Comparison of ENCODE assay signal across 22 cellular contexts in the genomic region with DNA sequence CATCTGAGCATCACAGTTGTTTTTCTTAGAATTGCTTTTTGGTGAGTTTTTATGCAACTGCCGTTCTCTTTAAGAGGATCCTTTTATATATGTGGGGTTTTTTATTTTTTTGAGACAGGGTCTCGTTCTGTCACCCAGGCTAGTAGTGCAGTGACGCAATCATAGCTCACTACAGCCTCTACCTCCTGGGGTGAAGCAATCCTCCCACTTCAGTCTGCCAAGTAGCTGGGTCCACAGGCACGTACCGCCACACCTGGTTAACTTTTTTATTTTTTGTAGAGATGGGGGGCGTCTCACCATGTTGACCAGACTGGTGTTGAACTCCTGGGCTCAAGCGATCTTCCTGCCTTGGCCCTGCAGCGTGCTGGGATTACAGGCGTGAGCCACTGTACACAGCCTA. TPM values are rescaled to one million over a fixed set of nuclear protein-coding genes. Genes with fewer than 3 reads are reported as not detected.
A peak's percentile ranks its signal among the peaks of the same experiment; 100 is the strongest.
DNase-seq lines count a peak whose midpoint lies in the region; ATAC-seq, FAIRE-seq and TF ChIP-seq lines count a peak whose summit lies in the region.
"Had no signal": no experiment of that assay in that cellular context is flagged by ENCODE, and none has a peak within 500 bp of the region (broad histone marks: within the 10 kb centered on the region; RNA-seq: fewer than 3 reads in every experiment).

No MANE protein-coding gene starts in this region.

- 82% methylated on average over 7 of the region's 9 CpGs for WGBS in A549 (ENCODE audit: missing lambda C conversion rate)
- WGBS in right lobe of liver (ENCODE audit: insufficient coverage, low coverage, low lambda C conversion rate, missing lambda C conversion rate): 38% methylated on average over 5 of the region's 9 CpGs
- 80 to 89% (median 84%) methylated on average over 9 of the region's 9 CpGs for WGBS in ovary, 3 donors
- 82 to 88% (median 87%) methylated on average over 9 of the region's 9 CpGs for WGBS in small intestine, 3 donors

- in situ Hi-C loops in ACHN (cut with HindIII; ENCODE audit: low pct_ligation_motif_present, low pct_unique_long_range_greater_than_20kb, low sequenced_read_pairs): no loop called here

- no peak for TF ChIP-seq POLR2A in A549 (IDR thresholded peaks at IDR 0.05; ENCODE audit: low read length)
- no peak for TF ChIP-seq POLR2A in GM12892 (IDR thresholded peaks at IDR 0.05; ENCODE audit: low read depth, low read length)
- no peak for TF ChIP-seq POLR2A in right lobe of liver (IDR thresholded peaks at IDR 0.05)
- TF ChIP-seq POLR2A in ovary (IDR thresholded peaks at IDR 0.05): no peak

- H3K27ac Mint-ChIP-seq in WTC11 (peak overlapping the region; percentile 82), glutamatergic neuron (ENCODE audit: unreplicated experiment) (no peak overlapping the region)
- H3K27ac Mint-ChIP-seq: HFFc6 had no signal

- H3K4me3 Mint-ChIP-seq in WTC11 (no peak overlapping the region), glutamatergic neuron (ENCODE audit: unreplicated experiment) (no peak overlapping the region)
- H3K4me3 Mint-ChIP-seq: HFFc6 had no signal

- no peak for DNase-seq in A549 (ENCODE audit: low read depth in 1 of 2, low spot score in 1 of 2)
- no peak for DNase-seq in GM12892 (ENCODE audit: insufficient read length)
- no peak for DNase-seq in WTC11 (ENCODE audit: low spot score)
- no peak for DNase-seq in right lobe of liver
- DNase-seq in ovary: no peak
- DNase-seq in ACHN: no peak
- no peak for DNase-seq in glutamatergic neuron
- no peak for DNase-seq in small intestine
- DNase-seq: activated CD4-positive, alpha-beta T cell treated with anti-CD3 and anti-CD28 coated beads, Interleukin-2, amount 50 U/mL, for 4 hours; activated effector memory CD4-positive, alpha-beta T cell treated with Interleukin-2 at 50 U/mL for 16 hours; colonic mucosa; foreskin melanocyte; HFFc6; left ventricle myocardium superior; NCI-H1105 treated with DMSO at 0.1 percent for 48 hours; NCI-H2171; NCI-H748 treated with DMSO at 0.1 percent for 48 hours had no signal

- TF ChIP-seq EP300 in A549 (IDR thresholded peaks at IDR 0.05): no peak
- TF ChIP-seq EP300 in ovary (IDR thresholded peaks at IDR 0.05): no peak

- H3K4me2 ChIP-seq in A549: no peak overlapping the region

- no peak for ATAC-seq in A549
- ATAC-seq in WTC11: no peak
- ATAC-seq in right lobe of liver: peak; percentile 65 to 82 (median 77)
- ATAC-seq: left ventricle myocardium superior, Panc1, SK-N-SH treated with all-trans-retinoic acid at 6 μM for 48 hours had no signal

- POLR2A ChIA-PET in A549 (lab: Yijun Ruan, JAX): no interaction called here
- POLR2A ChIA-PET in WTC11 (lab: Charles Lee): no interaction called here

- H3K27ac ChIP-seq in A549 (no peak overlapping the region), right lobe of liver (no peak overlapping the region), ovary (no peak overlapping the region), small intestine (ENCODE audit: low read depth in 1 of 2, low read length in 1 of 2) (no peak overlapping the region)
- H3K27ac ChIP-seq: colonic mucosa had no signal

- peaks cover 0 to 61% (median 19%) of the 10 kb centered on the region in 4 donors for H3K36me3 ChIP-seq in right lobe of liver
- H3K36me3 ChIP-seq in ovary: no peaks in the 10 kb centered on the region
- H3K36me3 ChIP-seq in small intestine (ENCODE audit: control insufficient read depth in 2 of 2, insufficient read depth in 2 of 2, low read length in 2 of 2): peaks cover 24 to 25% of the 10 kb centered on the region in 2 donors

- H3K36me3 Mint-ChIP-seq in WTC11 (peaks cover 86% of the 10 kb centered on the region), glutamatergic neuron (ENCODE audit: unreplicated experiment) (peaks cover 4% of the 10 kb centered on the region)

- TF ChIP-seq CTCF in A549 (IDR thresholded peaks at IDR 0.05) (no peak), WTC11 (IDR thresholded peaks at IDR 0.05) (no peak), right lobe of liver (IDR thresholded peaks at IDR 0.05) (no peak), ovary (IDR thresholded peaks at IDR 0.05) (no peak), glutamatergic neuron (IDR thresholded peaks at IDR 0.05; ENCODE audit: partially characterized antibody, unreplicated experiment) (no peak)

- H3K9me3 ChIP-seq in A549 (no peaks in the 10 kb centered on the region), right lobe of liver (no peaks in the 10 kb centered on the region), ovary (no peaks in the 10 kb centered on the region), small intestine (ENCODE audit: control insufficient read depth, low read depth) (no peaks in the 10 kb centered on the region)
- H3K9me3 ChIP-seq: colonic mucosa had no signal

- FAIRE-seq in A549 (lab: Jason Lieb, UNC): no peak
- peak; percentile 46 for FAIRE-seq in GM12892 (lab: Jason Lieb, UNC)
- FAIRE-seq in small intestine (lab: Jason Lieb, UNC): no peak
- FAIRE-seq: GM18507, GM19239, TTC549 had no signal

- CTCF ChIA-PET in A549 (lab: Yijun Ruan, JAX) (interaction anchor here (1.1 kb wide), 1 partner anchor 31 kb away, joined by 3 read pairs; no protein-coding TSS in a partner anchor), WTC11 (lab: Charles Lee) (interaction anchor here (1.7 kb wide), 1 partner anchor 29 kb away, joined by 5 read pairs; no protein-coding TSS in a partner anchor)

- H3K4me3 ChIP-seq in A549 (no peak overlapping the region), right lobe of liver (no peak overlapping the region), ovary (no peak overlapping the region), small intestine (ENCODE audit: low read depth in 1 of 2, low read length in 2 of 2) (no peak overlapping the region)
- H3K4me3 ChIP-seq: colonic mucosa had no signal

- H3K4me1 Mint-ChIP-seq in WTC11: peaks cover 30% of the 10 kb centered on the region
- peaks cover 1% of the 10 kb centered on the region for H3K4me1 Mint-ChIP-seq in glutamatergic neuron (ENCODE audit: low read depth, unreplicated experiment)

- no peaks in the 10 kb centered on the region for H3K4me1 ChIP-seq in A549
- H3K4me1 ChIP-seq in right lobe of liver: peaks cover 0 to 8% (median 3%) of the 10 kb centered on the region in 4 donors
- H3K4me1 ChIP-seq in ovary (ENCODE audit: insufficient read depth): peaks cover 9% of the 10 kb centered on the region
- H3K4me1 ChIP-seq in small intestine (ENCODE audit: control insufficient read depth in 2 of 2, insufficient read depth in 1 of 2, low read depth in 1 of 2, low read length in 1 of 2): no peaks in the 10 kb centered on the region
- H3K4me1 ChIP-seq: colonic mucosa had no signal

- intact Hi-C loops in right lobe of liver (cut with DNase I) (no loop called here), ovary (cut with DNase I) (no loop called here)

- no peaks in the 10 kb centered on the region for H3K27me3 Mint-ChIP-seq in WTC11 (ENCODE audit: low read depth)
- H3K27me3 Mint-ChIP-seq in glutamatergic neuron (ENCODE audit: unreplicated experiment): peaks cover 2% of the 10 kb centered on the region

- TF ChIP-seq RAD21 in A549 (conservative IDR thresholded peaks at IDR 0.05 in 1 of 2, IDR thresholded peaks at IDR 0.05 in 1 of 2): no peak

- no peaks in the 10 kb centered on the region for H3K27me3 ChIP-seq in right lobe of liver
- no peaks in the 10 kb centered on the region for H3K27me3 ChIP-seq in ovary
- H3K27me3 ChIP-seq in small intestine (ENCODE audit: control insufficient read depth in 2 of 2, insufficient read depth in 2 of 2, low read length in 2 of 2): no peaks in the 10 kb centered on the region
- H3K27me3 ChIP-seq: colonic mucosa had no signal

- H3K9me3 Mint-ChIP-seq in WTC11 (no peaks in the 10 kb centered on the region), glutamatergic neuron (ENCODE audit: unreplicated experiment) (peaks cover 4% of the 10 kb centered on the region)
- H3K9me3 Mint-ChIP-seq: HFFc6 had no signal

TF ChIP-seq in A549, 52 proteins besides CTCF, POLR2A, EP300 and RAD21:
- TF ChIP-seq CEBPB (IDR thresholded peaks at IDR 0.05) (peak; percentile 12 to 21; a peak in 2 of 4 replicates), JUN (IDR thresholded peaks at IDR 0.05) (no peak)
TF ChIP-seq in A549: peak in this region for 1.

TF ChIP-seq in WTC11, 78 proteins besides CTCF, POLR2A, EP300 and RAD21:
- TF ChIP-seq FOXJ3 (CRISPR knock-in tag; IDR thresholded peaks at IDR 0.05; ENCODE audit: borderline replicate concordance): no peak
- TF ChIP-seq, protein P1, sequence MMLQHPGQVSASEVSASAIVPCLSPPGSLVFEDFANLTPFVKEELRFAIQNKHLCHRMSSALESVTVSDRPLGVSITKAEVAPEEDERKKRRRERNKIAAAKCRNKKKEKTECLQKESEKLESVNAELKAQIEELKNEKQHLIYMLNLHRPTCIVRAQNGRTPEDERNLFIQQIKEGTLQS (CRISPR knock-in tag; conservative IDR thresholded peaks at IDR 0.05): no peak
- TF ChIP-seq, protein P2, sequence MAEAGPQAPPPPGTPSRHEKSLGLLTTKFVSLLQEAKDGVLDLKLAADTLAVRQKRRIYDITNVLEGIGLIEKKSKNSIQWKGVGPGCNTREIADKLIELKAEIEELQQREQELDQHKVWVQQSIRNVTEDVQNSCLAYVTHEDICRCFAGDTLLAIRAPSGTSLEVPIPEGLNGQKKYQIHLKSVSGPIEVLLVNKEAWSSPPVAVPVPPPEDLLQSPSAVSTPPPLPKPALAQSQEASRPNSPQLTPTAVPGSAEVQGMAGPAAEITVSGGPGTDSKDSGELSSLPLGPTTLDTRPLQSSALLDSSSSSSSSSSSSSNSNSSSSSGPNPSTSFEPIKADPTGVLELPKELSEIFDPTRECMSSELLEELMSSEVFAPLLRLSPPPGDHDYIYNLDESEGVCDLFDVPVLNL (CRISPR knock-in tag; IDR thresholded peaks at IDR 0.05; ENCODE audit: borderline replicate concordance, low read depth): no peak
TF ChIP-seq in WTC11: peak in this region for 0.

RNA-seq across cellular contexts. Expression of a gene that starts 16.6 kb away (rescaled TPM):
- polyA plus RNA-seq in A549 (2011; rRNA removed): 16.7 and 21.1 TPM in 2 replicates
- polyA plus RNA-seq in A549 (2012; cell fraction: cytosol; rRNA removed): 5.7 and 8.6 TPM in 2 replicates
- polyA plus RNA-seq in A549 (2012; cell fraction: nucleus; rRNA removed): 6.0 and 6.7 TPM in 2 replicates
- 24.4 to 25.3 TPM (median 25.0 TPM) in 3 replicates for polyA plus RNA-seq in A549 (2017; fragmentation: RNase III; extraction: RNeasy Plus Mini Kit Qiagen cat#74134 plus additional on column Dnase treatment)
- polyA minus RNA-seq in A549 (2011; rRNA and poly(A)+ RNA removed): 18.9 and 22.9 TPM in 2 replicates
- 45.5 TPM for polyA plus RNA-seq in GM12892 (2012; ENCODE audit: missing spikeins)
- total RNA-seq in WTC11 (2021): 98.6 to 131 TPM (median 106 TPM) in 3 replicates
- 10 to 100 TPM; 26.4 to 57.2 (median 31.4) TPM for total RNA-seq in right lobe of liver
- 10 to 100 TPM; 35.8 to 58.6 (median 48.1) TPM for total RNA-seq in ovary
- polyA plus RNA-seq in ovary: 10 to 100 TPM; 12.4 to 24.0 TPM
- total RNA-seq in glutamatergic neuron (ENCODE audit: unreplicated experiment): 79.0 TPM
- 10 to 100 TPM; 15.7 to 19.5 (median 18.8) TPM for polyA plus RNA-seq in small intestine

Comparison
In these comparisons a context has a peak if more than half of its experiments do, and no peak if none do; other contexts are left out.
1. ATAC-seq: peak in right lobe of liver (4 of 4); none in A549 (0 of 2) and WTC11 (single experiment).